11 cellular contexts compared by ENCODE assay signal in genomic region chr20:37243076-37243936, GRCh38. TPM values are rescaled to one million over a fixed set of nuclear protein-coding genes. Genes with fewer than 3 reads are reported as not detected.
A peak's percentile ranks its signal among the peaks of the same experiment; 100 is the strongest.
DNase-seq lines count a peak whose midpoint lies in the region; ATAC-seq, FAIRE-seq and TF ChIP-seq lines count a peak whose summit lies in the region.
"Had no signal": no experiment of that assay in that cellular context is flagged by ENCODE, and none has a peak within 500 bp of the region (broad histone marks: within the 10 kb centered on the region; RNA-seq: fewer than 3 reads in every experiment).

No MANE protein-coding gene starts in this region.

- peak; percentile 12 to 33 for ATAC-seq in lower lobe of right lung
- ATAC-seq in GM18858 (IDR thresholded peaks at IDR 0.05; ENCODE audit: unreplicated experiment), result no peak
- ATAC-seq in HG02571 (IDR thresholded peaks at IDR 0.05; ENCODE audit: unreplicated experiment), result no peak
- ATAC-seq: stimulated activated naive B cell treated with anti-CD40 and anti-IgM and Interleukin-4, amounts not matched to agents 10 μg/mL and 1 μg/mL and 100 μg/mL, for 72 hours had no signal

- DNase-seq in D721Med (ENCODE audit: insufficient read length, low spot score) (no peak), choroid plexus epithelial cell (ENCODE audit: low read depth) (peak; percentile 7), lower lobe of right lung (no peak), ascending aorta (ENCODE audit: low spot score in 2 of 2) (no peak), SW480 (ENCODE audit: low spot score) (no peak)
- DNase-seq: activated naive CD4-positive, alpha-beta T cell; PC-9; stimulated activated naive B cell treated with anti-CD40 and anti-IgM and Interleukin-4, amounts not matched to agents 10 μg/mL and 1 μg/mL and 100 μg/mL, for 72 hours had no signal

- H3K27me3 ChIP-seq in KMS-11 (ENCODE audit: insufficient read depth, low read depth) (no peaks in the 10 kb centered on the region), lower lobe of right lung (ENCODE audit: low read depth) (no peaks in the 10 kb centered on the region), ascending aorta (no peaks in the 10 kb centered on the region)

- TF ChIP-seq CTCF in D721Med (IDR thresholded peaks at IDR 0.05; ENCODE audit: insufficient read depth, missing control alignments) (peak; percentile 11), KMS-11 (conservative IDR thresholded peaks at IDR 0.05; ENCODE audit: low read depth, low read length) (0 out of 2 replicates have a peak, but pooled peaks have one; percentile 11), choroid plexus epithelial cell (conservative IDR thresholded peaks at IDR 0.05; ENCODE audit: low read depth, low read length) (peak; percentile 44), lower lobe of right lung (IDR thresholded peaks at IDR 0.05) (no peak), ascending aorta (IDR thresholded peaks at IDR 0.05) (no peak)

- H3K27ac ChIP-seq in KMS-11 (no peak overlapping the region), lower lobe of right lung (no peak overlapping the region), ascending aorta (peak overlapping the region in 1 of 2 donors; percentile 17)
- H3K27ac ChIP-seq: PC-9 had no signal

- no peaks in the 10 kb centered on the region for H4K20me1 ChIP-seq in KMS-11 (ENCODE audit: insufficient read depth)

- FAIRE-seq in D721Med (lab: Jason Lieb, UNC), result no peak

- intact Hi-C loops in lower lobe of right lung (cut with DNase I), result no loop called here
- intact Hi-C loops in ascending aorta (cut with DNase I), result no loop called here

- H3K36me3 ChIP-seq in KMS-11 (ENCODE audit: insufficient read depth) (peaks cover 16% of the 10 kb centered on the region; the same call in 1 of the 2 replicates), lower lobe of right lung (peaks cover 67% of the 10 kb centered on the region), ascending aorta (peaks cover 26 to 39% of the 10 kb centered on the region in 2 donors)

- no peak overlapping the region for H3K9ac ChIP-seq in KMS-11

- no peak overlapping the region for H2AFZ ChIP-seq in KMS-11 (ENCODE audit: low read depth)
- H2AFZ ChIP-seq: PC-9 had no signal

- no peak overlapping the region for H3K4me2 ChIP-seq in KMS-11
- H3K4me2 ChIP-seq: PC-9 had no signal

- no peaks in the 10 kb centered on the region for H3K9me3 ChIP-seq in lower lobe of right lung
- no peaks in the 10 kb centered on the region for H3K9me3 ChIP-seq in ascending aorta

- H3K4me3 ChIP-seq in KMS-11 (IDR thresholded peaks at IDR 0.05; ENCODE audit: insufficient read depth, low read depth, low read length) (no peak overlapping the region), choroid plexus epithelial cell (ENCODE audit: low read depth, low read length) (no peak overlapping the region), lower lobe of right lung (no peak overlapping the region), ascending aorta (no peak overlapping the region)
- H3K4me3 ChIP-seq: PC-9 had no signal

- no peaks in the 10 kb centered on the region for H3K4me1 ChIP-seq in KMS-11 (ENCODE audit: low read depth, poor library complexity, severe bottlenecking)
- no peaks in the 10 kb centered on the region for H3K4me1 ChIP-seq in lower lobe of right lung
- H3K4me1 ChIP-seq in ascending aorta, result no peaks in the 10 kb centered on the region

- no peaks in the 10 kb centered on the region for H3K79me2 ChIP-seq in KMS-11 (ENCODE audit: insufficient read depth, low read depth)

RNA-seq across cellular contexts. Expression of gene GHRH, which starts 18.3 kb away (rescaled TPM):
- total RNA-seq in lower lobe of right lung (not detected), ascending aorta (not detected)
- total RNA-seq: PC-9 had no signal

RNA-seq across cellular contexts. Expression of gene MANBAL, which starts 46.1 kb away (rescaled TPM):
- total RNA-seq in lower lobe of right lung (28.2 TPM), ascending aorta (70.2 TPM)

Comparison
In these comparisons a context has a peak if more than half of its experiments do, and no peak if none do; other contexts are left out.
1. CTCF ChIP-seq: peak in D721Med (single experiment), KMS-11 (single experiment) and choroid plexus epithelial cell (single experiment); none in lower lobe of right lung (single experiment) and ascending aorta (0 of 3).
2. ATAC-seq: peak in lower lobe of right lung (2 of 2); none in GM18858 (single experiment) and HG02571 (single experiment).